In the genomic region with DNA sequence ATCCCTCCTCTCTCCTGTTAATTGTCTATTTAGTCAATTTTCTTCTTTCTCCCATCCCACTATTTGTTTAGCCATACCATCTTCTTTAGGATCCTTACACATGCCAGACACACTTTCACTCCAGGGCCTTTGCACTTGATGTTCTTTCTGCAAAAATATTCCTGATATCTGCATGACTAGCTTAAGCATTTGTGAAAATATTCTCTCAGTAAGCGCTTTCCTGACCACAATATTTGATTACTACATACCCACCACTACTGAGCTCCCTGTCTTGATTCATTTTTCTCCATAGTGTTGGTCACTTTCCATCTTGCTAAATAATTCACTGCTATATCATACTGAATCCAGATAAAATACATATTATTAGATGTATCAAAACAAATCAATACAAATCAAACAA, we compare ENCODE assay signal across 21 cellular contexts.
"Had no signal": no experiment of that assay in that cellular context is flagged by ENCODE, and none has a peak within 500 bp of the region (broad histone marks: within the 10 kb centered on the region; RNA-seq: fewer than 3 reads in every experiment).

No MANE protein-coding gene starts in this region.

- H3K27me3 ChIP-seq: breast epithelium, hepatocyte, right lobe of liver, testis, vagina had no signal

- H2AFZ ChIP-seq: hepatocyte had no signal

- ATAC-seq: activated T-cell treated with anti-CD3 and anti-CD28 coated beads, Interleukin-2, amount 50 U/mL, for 4 hours; right lobe of liver; stimulated activated effector memory CD8-positive, alpha-beta T cell treated with anti-CD3 and anti-CD28 coated beads, Interleukin-12 subunit alpha, Interleukin-12 subunit beta, amount 100 ng/mL, for 72 hours had no signal

- H3K36me3 ChIP-seq: breast epithelium, right lobe of liver, vagina had no signal

- H3K79me2 ChIP-seq: hepatocyte had no signal

- H3K27ac ChIP-seq: breast epithelium, hepatocyte, right lobe of liver, testis, vagina had no signal

- H3K4me1 ChIP-seq: breast epithelium, right lobe of liver, testis, vagina had no signal

- DNase-seq: activated CD4-positive, alpha-beta T cell treated with anti-CD3 and anti-CD28 coated beads, Interleukin-2, amount 50 U/mL, for 4 hours; activated CD8-positive, alpha-beta memory T cell treated with anti-CD3 and anti-CD28 coated beads, Interleukin-2, amount 50 U/mL, for 48 hours; activated naive CD4-positive, alpha-beta T cell treated with Interleukin-2 at 50 U/mL for 16 hours; activated naive CD8-positive, alpha-beta T cell treated with anti-CD3 and anti-CD28 coated beads for 36 hours; activated T-cell treated with anti-CD3 and anti-CD28 coated beads, Interleukin-2, amount 50 U/mL, for 4 hours; cerebellar nuclear complex; cortex of kidney; endodermal cell; foreskin melanocyte; glutamatergic neuron; nucleus accumbens; posterior cingulate gyrus; right lobe of liver; small intestine; stimulated activated CD4-positive, alpha-beta T cell treated with anti-CD3 and anti-CD28 coated beads, Interleukin-2, amount 100 ng/mL, for 24 hours; T-helper 1 cell; testis had no signal

- H3K9me3 ChIP-seq: breast epithelium, right lobe of liver, testis, vagina had no signal

- H3K4me3 ChIP-seq: breast epithelium, hepatocyte, right lobe of liver, testis, vagina had no signal

- H3K4me2 ChIP-seq: hepatocyte had no signal
